1 cellular context compared by ENCODE assay signal in the genomic region with DNA sequence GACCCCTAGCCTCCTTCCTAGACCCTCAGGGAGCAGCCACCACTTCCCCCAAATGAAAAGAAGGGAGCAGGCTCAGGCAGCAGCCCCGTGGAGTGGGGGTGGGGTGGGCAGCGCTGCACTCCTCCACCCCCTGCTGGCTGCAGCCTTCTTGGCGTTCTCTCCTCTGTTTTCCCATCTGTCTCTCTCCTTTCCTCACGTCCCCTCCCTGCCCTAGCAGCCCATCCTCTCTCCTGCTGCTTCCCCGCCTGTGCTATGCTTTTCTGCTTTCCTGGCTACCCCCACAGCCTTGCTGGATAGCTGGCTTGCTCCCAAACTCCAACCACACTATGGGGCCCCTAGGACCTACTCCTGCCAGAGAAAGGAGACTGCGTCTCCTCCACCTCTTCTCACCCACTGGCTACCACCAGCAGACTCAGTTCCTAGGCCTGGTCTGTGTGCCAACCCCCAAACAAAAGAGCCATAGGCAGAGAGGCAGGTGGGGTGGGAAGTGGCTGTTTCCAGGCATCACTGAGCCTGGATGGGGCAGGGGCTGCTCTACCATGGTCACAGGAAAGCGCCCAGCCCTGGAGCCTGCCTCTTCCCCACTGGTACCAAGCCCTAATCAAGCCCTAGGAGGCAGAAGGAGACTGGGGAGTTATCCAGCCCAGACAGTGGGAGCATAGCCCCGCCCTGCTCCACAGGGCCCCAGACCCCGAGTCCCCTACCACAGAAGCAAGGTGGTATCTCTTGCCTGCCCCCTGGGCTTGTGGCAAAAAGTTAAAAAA.
TF ChIP-seq lines count a peak whose summit lies in the region.

No MANE protein-coding gene starts in this region.

TF ChIP-seq in HepG2, 621 proteins besides CTCF, POLR2A, EP300 and RAD21 (continued from another document):
- TF ChIP-seq, protein P1, sequence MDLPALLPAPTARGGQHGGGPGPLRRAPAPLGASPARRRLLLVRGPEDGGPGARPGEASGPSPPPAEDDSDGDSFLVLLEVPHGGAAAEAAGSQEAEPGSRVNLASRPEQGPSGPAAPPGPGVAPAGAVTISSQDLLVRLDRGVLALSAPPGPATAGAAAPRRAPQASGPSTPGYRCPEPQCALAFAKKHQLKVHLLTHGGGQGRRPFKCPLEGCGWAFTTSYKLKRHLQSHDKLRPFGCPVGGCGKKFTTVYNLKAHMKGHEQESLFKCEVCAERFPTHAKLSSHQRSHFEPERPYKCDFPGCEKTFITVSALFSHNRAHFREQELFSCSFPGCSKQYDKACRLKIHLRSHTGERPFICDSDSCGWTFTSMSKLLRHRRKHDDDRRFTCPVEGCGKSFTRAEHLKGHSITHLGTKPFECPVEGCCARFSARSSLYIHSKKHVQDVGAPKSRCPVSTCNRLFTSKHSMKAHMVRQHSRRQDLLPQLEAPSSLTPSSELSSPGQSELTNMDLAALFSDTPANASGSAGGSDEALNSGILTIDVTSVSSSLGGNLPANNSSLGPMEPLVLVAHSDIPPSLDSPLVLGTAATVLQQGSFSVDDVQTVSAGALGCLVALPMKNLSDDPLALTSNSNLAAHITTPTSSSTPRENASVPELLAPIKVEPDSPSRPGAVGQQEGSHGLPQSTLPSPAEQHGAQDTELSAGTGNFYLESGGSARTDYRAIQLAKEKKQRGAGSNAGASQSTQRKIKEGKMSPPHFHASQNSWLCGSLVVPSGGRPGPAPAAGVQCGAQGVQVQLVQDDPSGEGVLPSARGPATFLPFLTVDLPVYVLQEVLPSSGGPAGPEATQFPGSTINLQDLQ (CRISPR knock-in tag; IDR thresholded peaks at IDR 0.05): no peak
- TF ChIP-seq ZNF234 (CRISPR knock-in tag; conservative IDR thresholded peaks at IDR 0.05) (no peak), ZNF543 (CRISPR knock-in tag; IDR thresholded peaks at IDR 0.05) (no peak)
- TF ChIP-seq, protein P2, sequence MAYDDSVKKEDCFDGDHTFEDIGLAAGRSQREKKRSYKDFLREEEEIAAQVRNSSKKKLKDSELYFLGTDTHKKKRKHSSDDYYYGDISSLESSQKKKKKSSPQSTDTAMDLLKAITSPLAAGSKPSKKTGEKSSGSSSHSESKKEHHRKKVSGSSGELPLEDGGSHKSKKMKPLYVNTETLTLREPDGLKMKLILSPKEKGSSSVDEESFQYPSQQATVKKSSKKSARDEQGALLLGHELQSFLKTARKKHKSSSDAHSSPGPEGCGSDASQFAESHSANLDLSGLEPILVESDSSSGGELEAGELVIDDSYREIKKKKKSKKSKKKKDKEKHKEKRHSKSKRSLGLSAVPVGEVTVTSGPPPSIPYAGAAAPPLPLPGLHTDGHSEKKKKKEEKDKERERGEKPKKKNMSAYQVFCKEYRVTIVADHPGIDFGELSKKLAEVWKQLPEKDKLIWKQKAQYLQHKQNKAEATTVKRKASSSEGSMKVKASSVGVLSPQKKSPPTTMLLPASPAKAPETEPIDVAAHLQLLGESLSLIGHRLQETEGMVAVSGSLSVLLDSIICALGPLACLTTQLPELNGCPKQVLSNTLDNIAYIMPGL (CRISPR knock-in tag; IDR thresholded peaks at IDR 0.05; ENCODE audit: borderline replicate concordance in 1 of 2, low read depth in 1 of 2): 0 out of 4 replicates have a peak, but pooled peaks of 1 of the 2 experiments have one; percentile 48
